ENCODE assay signal across 17 cellular contexts in the genomic region with DNA sequence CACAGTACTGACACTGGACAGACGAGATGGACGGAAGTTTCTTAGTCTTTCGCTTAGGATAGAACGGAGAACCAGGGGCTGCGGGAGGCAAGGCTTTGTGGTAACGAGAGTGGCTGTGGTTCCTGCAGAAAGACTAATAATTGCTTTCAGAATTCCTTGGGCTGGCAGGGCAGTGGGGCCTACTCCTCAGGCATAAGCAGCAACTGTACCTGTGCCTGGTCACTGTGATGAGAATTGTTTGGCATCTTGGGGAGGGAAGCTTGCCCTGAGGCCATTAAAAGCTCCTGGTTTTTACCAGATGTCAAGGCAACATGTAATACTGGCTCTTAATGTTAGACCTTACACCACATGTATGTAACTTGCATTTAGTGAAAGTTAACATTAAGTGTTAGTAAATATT. TPM values are rescaled to one million over a fixed set of nuclear protein-coding genes. Genes with fewer than 3 reads are reported as not detected.
A peak's percentile ranks its signal among the peaks of the same experiment; 100 is the strongest.
DNase-seq lines count a peak whose midpoint lies in the region; ATAC-seq and TF ChIP-seq lines count a peak whose summit lies in the region.
"Had no signal": no experiment of that assay in that cellular context is flagged by ENCODE, and none has a peak within 500 bp of the region (broad histone marks: within the 10 kb centered on the region; RNA-seq: fewer than 3 reads in every experiment).

No MANE protein-coding gene starts in this region.

- TF ChIP-seq CTCF in IMR-90 (conservative IDR thresholded peaks at IDR 0.05; ENCODE audit: low read depth, low read length) (no peak), hepatocyte (IDR thresholded peaks at IDR 0.05; ENCODE audit: poor library complexity) (no peak), gastrocnemius medialis (IDR thresholded peaks at IDR 0.05 in 4 of 5, conservative IDR thresholded peaks at IDR 0.05 in 1 of 5) (no peak)

- in situ Hi-C loops in IMR-90 (cut with MboI; ENCODE audit: low sequenced_read_pairs): no loop called here
- in situ Hi-C loops in gastrocnemius medialis (cut with MboI; ENCODE audit: low sequenced_read_pairs in 4 of 4): no loop called here

- no peak overlapping the region for H3K56ac ChIP-seq in IMR-90 (ENCODE audit: extremely low read depth, insufficient read depth, low read length)

- H3K27me3 Mint-ChIP-seq in activated T-cell treated with anti-CD3 and anti-CD28 coated beads, Interleukin-2, amount 50 U/mL, for 72 hours (ENCODE audit: low read depth): no peaks in the 10 kb centered on the region
- H3K27me3 Mint-ChIP-seq in T-helper 2 cell treated with Interferon-gamma antibody and Interleukin-4, amounts not matched to agents 5 μg/mL and 100 μg/mL, for 36 hours (ENCODE audit: low read depth): no peaks in the 10 kb centered on the region

- H3K4me3 ChIP-seq in IMR-90 (ENCODE audit: insufficient read depth, low read depth, low read length) (no peak overlapping the region), hepatocyte (no peak overlapping the region), gastrocnemius medialis (no peak overlapping the region)
- H3K4me3 ChIP-seq: Peyer's patch had no signal

- H3K27me3 ChIP-seq in IMR-90 (ENCODE audit: control insufficient read depth, insufficient read depth, low read length) (no peaks in the 10 kb centered on the region), hepatocyte (no peaks in the 10 kb centered on the region), gastrocnemius medialis (no peaks in the 10 kb centered on the region)
- H3K27me3 ChIP-seq: Peyer's patch had no signal

- H3K9me3 ChIP-seq in IMR-90 (ENCODE audit: control insufficient read depth, insufficient read depth, low read length) (no peaks in the 10 kb centered on the region), hepatocyte (ENCODE audit: low read depth) (no peaks in the 10 kb centered on the region), gastrocnemius medialis (no peaks in the 10 kb centered on the region)
- H3K9me3 ChIP-seq: Peyer's patch had no signal

- H3K36me3 ChIP-seq in IMR-90 (ENCODE audit: control insufficient read depth, insufficient read depth, low read length) (peaks cover 15% of the 10 kb centered on the region), hepatocyte (replicated peaks; ENCODE audit: insufficient read depth, low read depth) (peaks cover 2% of the 10 kb centered on the region), gastrocnemius medialis (no peaks in the 10 kb centered on the region)

- H3K23ac ChIP-seq in IMR-90 (ENCODE audit: low read depth, low read length): no peak overlapping the region

- BruUV-seq in IMR-90 (replicated peaks; lab: Mats Ljungman, UMichigan): no TSS peak

- H3K9ac ChIP-seq in IMR-90 (ENCODE audit: low read depth, low read length): no peak overlapping the region

- no peak overlapping the region for H4K8ac ChIP-seq in IMR-90 (ENCODE audit: low read depth in 2 of 2, low read length in 2 of 2)

- peaks cover 6% of the 10 kb centered on the region; the same call in 1 of the 2 replicates for H3K9me1 ChIP-seq in IMR-90 (ENCODE audit: insufficient read depth, low read length)

- H3K9me3 Mint-ChIP-seq in activated T-cell treated with anti-CD3 and anti-CD28 coated beads, Interleukin-2, amount 50 U/mL, for 72 hours: no peaks in the 10 kb centered on the region
- H3K9me3 Mint-ChIP-seq in T-helper 2 cell treated with Interferon-gamma antibody and Interleukin-4, amounts not matched to agents 5 μg/mL and 100 μg/mL, for 36 hours: no peaks in the 10 kb centered on the region
- H3K9me3 Mint-ChIP-seq: CD8-positive, alpha-beta T cell had no signal

- H3K4ac ChIP-seq in IMR-90 (ENCODE audit: low read depth, low read length): no peak overlapping the region

- H3K79me2 ChIP-seq in hepatocyte: peaks cover 99% of the 10 kb centered on the region

- H4K91ac ChIP-seq in IMR-90 (ENCODE audit: insufficient read depth, low read depth, low read length): no peak overlapping the region

- no peak overlapping the region for H2BK15ac ChIP-seq in IMR-90 (ENCODE audit: low read depth, low read length)

- H3K9me2 ChIP-seq in hepatocyte (replicated peaks; ENCODE audit: insufficient read depth): no peaks in the 10 kb centered on the region

- H3K79me1 ChIP-seq in IMR-90 (ENCODE audit: low read depth in 1 of 2, low read length in 2 of 2): peaks cover 40 to 51% of the 10 kb centered on the region in 2 experiments

- no peak overlapping the region for H2BK5ac ChIP-seq in IMR-90 (ENCODE audit: low read depth, low read length, poor library complexity, severe bottlenecking)

- dilution Hi-C loops in IMR-90 (cut with HindIII; ENCODE audit: low sequenced_read_pairs, unreplicated experiment): no loop called here

- H2BK120ac ChIP-seq in IMR-90 (ENCODE audit: low read depth, low read length): no peak overlapping the region

- H3K36me3 Mint-ChIP-seq in activated T-cell treated with anti-CD3 and anti-CD28 coated beads, Interleukin-2, amount 50 U/mL, for 72 hours (ENCODE audit: insufficient read depth in 2 of 2): peaks cover 14 to 26% of the 10 kb centered on the region in 2 donors
- H3K36me3 Mint-ChIP-seq in T-helper 2 cell treated with Interferon-gamma antibody and Interleukin-4, amounts not matched to agents 5 μg/mL and 100 μg/mL, for 36 hours (ENCODE audit: low read depth): peaks cover 30% of the 10 kb centered on the region

- no peak for ATAC-seq in activated T-cell treated with anti-CD3 and anti-CD28 coated beads, Interleukin-2, amount 50 U/mL, for 72 hours (replicated peaks in 1 of 2)
- ATAC-seq in IMR-90 (ENCODE audit: low read depth) (no peak), gastrocnemius medialis (no peak)
- ATAC-seq: CD8-positive, alpha-beta T cell had no signal

- DNase-seq in activated T-cell treated with anti-CD3 and anti-CD28 coated beads, Interleukin-2, amount 50 U/mL, for 72 hours: no peak
- no peak for DNase-seq in activated T-cell treated with anti-CD3 and anti-CD28 coated beads, Interleukin-2, amount 50 U/mL, for 48 hours
- DNase-seq in IMR-90 (no peak), hepatocyte (ENCODE audit: low spot score) (no peak), gastrocnemius medialis (no peak), retina (no peak), C1 segment of cervical spinal cord (lab: John Stamatoyannopoulos, UW) (no peak)
- no peak for DNase-seq in T-helper 2 cell treated with Interferon-gamma antibody and Interleukin-4, amounts not matched to agents 5 μg/mL and 100 μg/mL, for 36 hours (ENCODE audit: low spot score)
- DNase-seq: CD8-positive, alpha-beta T cell; GDM1; GOT3; KG1; NCI-H1092 treated with DMSO at 0.1 percent for 48 hours; NCI-H187 treated with DMSO at 0.1 percent for 48 hours; Peyer's patch; SHP77 treated with DMSO at 0.1 percent for 48 hours had no signal

- H4K20me1 ChIP-seq in IMR-90 (ENCODE audit: insufficient read depth, low read length) (peaks cover 33% of the 10 kb centered on the region), hepatocyte (ENCODE audit: insufficient read depth, poor library complexity, severe bottlenecking) (peaks cover 22% of the 10 kb centered on the region)

- no peak for TF ChIP-seq RAD21 in IMR-90 (IDR thresholded peaks at IDR 0.05; ENCODE audit: low read length)

- peaks cover 60% of the 10 kb centered on the region for H3K4me1 Mint-ChIP-seq in activated T-cell treated with anti-CD3 and anti-CD28 coated beads, Interleukin-2, amount 50 U/mL, for 72 hours (ENCODE audit: low read depth)
- H3K4me1 Mint-ChIP-seq in T-helper 2 cell treated with Interferon-gamma antibody and Interleukin-4, amounts not matched to agents 5 μg/mL and 100 μg/mL, for 36 hours (ENCODE audit: low read depth): peaks cover 22% of the 10 kb centered on the region

- H3K18ac ChIP-seq in IMR-90 (ENCODE audit: low read depth, low read length): no peak overlapping the region

- H2BK20ac ChIP-seq in IMR-90 (ENCODE audit: low read depth, low read length): no peak overlapping the region

- H3K4me1 ChIP-seq in IMR-90 (ENCODE audit: control insufficient read depth, insufficient read depth, low read length) (peaks cover 13% of the 10 kb centered on the region), hepatocyte (ENCODE audit: insufficient read depth) (peaks cover 19% of the 10 kb centered on the region), gastrocnemius medialis (peaks cover 5 to 17% of the 10 kb centered on the region in 2 donors)

- peak overlapping the region; percentile 93 for H3K27ac Mint-ChIP-seq in activated T-cell treated with anti-CD3 and anti-CD28 coated beads, Interleukin-2, amount 50 U/mL, for 72 hours
- no peak overlapping the region for H3K27ac Mint-ChIP-seq in T-helper 2 cell treated with Interferon-gamma antibody and Interleukin-4, amounts not matched to agents 5 μg/mL and 100 μg/mL, for 36 hours
- H3K27ac Mint-ChIP-seq: CD8-positive, alpha-beta T cell had no signal

- CTCF ChIA-PET in IMR-90 (lab: Yijun Ruan, JAX): no interaction called here

- intact Hi-C loops in IMR-90 (cut with micrococcal nuclease): no loop called here
- intact Hi-C loops in gastrocnemius medialis (cut with DNase I; ENCODE audit: low total_unique reads): no loop called here

- no peak overlapping the region; the same call in 1 of the 2 replicates for H4K5ac ChIP-seq in IMR-90 (ENCODE audit: low read depth, low read length)

- H3K4me2 ChIP-seq in IMR-90 (ENCODE audit: low read depth, low read length): no peak overlapping the region
- no peak overlapping the region for H3K4me2 ChIP-seq in hepatocyte

- H2AFZ ChIP-seq in IMR-90 (replicated peaks; ENCODE audit: low read length, poor library complexity) (no peak overlapping the region), hepatocyte (no peak overlapping the region)

- H3K4me3 Mint-ChIP-seq in activated T-cell treated with anti-CD3 and anti-CD28 coated beads, Interleukin-2, amount 50 U/mL, for 72 hours: no peak overlapping the region
- no peak overlapping the region for H3K4me3 Mint-ChIP-seq in T-helper 2 cell treated with Interferon-gamma antibody and Interleukin-4, amounts not matched to agents 5 μg/mL and 100 μg/mL, for 36 hours
- H3K4me3 Mint-ChIP-seq: CD8-positive, alpha-beta T cell had no signal

- H2AK9ac ChIP-seq in IMR-90 (replicated peaks; ENCODE audit: low read depth, low read length, poor library complexity): no peak overlapping the region

- no peak overlapping the region for H3K14ac ChIP-seq in IMR-90 (replicated peaks; ENCODE audit: low read depth, low read length)

- H2AK5ac ChIP-seq in IMR-90 (ENCODE audit: low read depth, low read length): no peak overlapping the region

- TF ChIP-seq POLR2A in IMR-90 (IDR thresholded peaks at IDR 0.05; ENCODE audit: low read depth, low read length): no peak
- TF ChIP-seq POLR2A in gastrocnemius medialis (IDR thresholded peaks at IDR 0.05): no peak

- POLR2A ChIA-PET in IMR-90 (lab: Charles Lee; ENCODE audit: unreplicated experiment): no interaction called here

- 100% methylated on average over 4 of the region's 6 CpGs; no CpG with 5 or more reads in 1 of the 2 experiments for WGBS in IMR-90 (ENCODE audit: extremely low coverage in 2 of 2, insufficient read length in 1 of 2), 2 experiments
- WGBS in hepatocyte (ENCODE audit: low lambda C conversion rate, missing lambda C conversion rate): 77% methylated on average over 6 of the region's 6 CpGs

- H3K27ac ChIP-seq in IMR-90 (ENCODE audit: insufficient read depth, low read length) (peak overlapping the region; percentile 23; the same call in 1 of the 2 replicates), hepatocyte (peak overlapping the region; percentile 72), gastrocnemius medialis (peak overlapping the region; percentile 34 to 70 (median 64))
- H3K27ac ChIP-seq: HL-60, Peyer's patch had no signal

RNA-seq across cellular contexts. Expression of a gene that starts 7.6 kb away (rescaled TPM):
- total RNA-seq in activated T-cell treated with anti-CD3 and anti-CD28 coated beads, Interleukin-2, amount 50 U/mL, for 72 hours: 10 to 100 TPM; 59.1 to 65.9 TPM
- total RNA-seq in IMR-90 (2012; rRNA removed) (38.0 and 78.6 TPM in 2 replicates), hepatocyte (77.2 and 79.1 TPM in 2 replicates), gastrocnemius medialis (10 to 100 TPM; 27.3 to 43.5 (median 38.6) TPM)
- polyA plus RNA-seq in IMR-90 (2012; rRNA removed) (25.6 and 33.0 TPM in 2 replicates), hepatocyte (48.7 and 52.7 TPM in 2 replicates)
- polyA plus RNA-seq in IMR-90 (2012; cell fraction: cytosol; rRNA removed): 18.0 and 19.5 TPM in 2 replicates
- 8.5 and 13.9 TPM in 2 replicates for polyA plus RNA-seq in IMR-90 (2012; cell fraction: nucleus; rRNA removed; ENCODE audit: low replicate concordance)

RNA-seq across cellular contexts. Expression of a gene that starts 59.6 kb away (rescaled TPM):
- total RNA-seq in activated T-cell treated with anti-CD3 and anti-CD28 coated beads, Interleukin-2, amount 50 U/mL, for 72 hours: 10 to 100 TPM; 16.2 to 18.8 TPM
- total RNA-seq in IMR-90 (2012; rRNA removed): 10.6 and 13.6 TPM in 2 replicates
- 6.5 and 6.8 TPM in 2 replicates for polyA plus RNA-seq in IMR-90 (2012; rRNA removed)
- polyA plus RNA-seq in IMR-90 (2012; cell fraction: cytosol; rRNA removed): 2.8 and 3.7 TPM in 2 replicates
- 6.5 and 6.6 TPM in 2 replicates for polyA plus RNA-seq in IMR-90 (2012; cell fraction: nucleus; rRNA removed; ENCODE audit: low replicate concordance)
- total RNA-seq in hepatocyte: 15.1 and 17.9 TPM in 2 replicates
- polyA plus RNA-seq in hepatocyte: 8.0 and 13.4 TPM in 2 replicates
- 1 to 10 TPM; 2.8 to 4.2 (median 3.4) TPM for total RNA-seq in gastrocnemius medialis
